10 cellular contexts compared by ENCODE assay signal in the genomic region with DNA sequence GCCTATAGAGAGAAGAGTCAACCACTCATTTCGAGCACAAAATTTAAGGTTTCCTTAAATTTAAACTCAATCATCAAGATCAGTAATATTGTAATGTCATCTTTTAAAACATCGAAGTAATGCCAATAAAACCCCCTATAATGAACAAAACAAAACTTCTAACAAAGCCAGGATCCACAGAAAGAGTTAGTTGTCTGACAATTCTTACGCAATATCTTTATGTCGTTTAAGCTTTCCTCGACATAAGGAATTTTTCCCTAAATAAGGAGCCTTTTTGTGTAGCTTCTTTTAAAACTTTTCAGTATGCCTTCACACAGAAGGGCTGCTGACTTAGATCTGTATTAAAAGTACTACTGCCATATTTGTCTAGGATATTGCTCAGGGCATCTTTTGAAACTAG. TPM values are rescaled to one million over a fixed set of nuclear protein-coding genes. Genes with fewer than 3 reads are reported as not detected.
"Had no signal": no experiment of that assay in that cellular context is flagged by ENCODE, and none has a peak within 500 bp of the region (broad histone marks: within the 10 kb centered on the region; RNA-seq: fewer than 3 reads in every experiment).

No MANE protein-coding gene starts in this region.

- DNase-seq: H7, HFFc6, Kasumi-1, KG1 had no signal

- H2AFZ ChIP-seq: GM23338 had no signal

- ATAC-seq: GM23338, HCT116 had no signal

- H3K9me3 ChIP-seq: HAP-1 had no signal

- H3K4me2 ChIP-seq: GM23338 had no signal

- H3K4me3 ChIP-seq: GM23338, HAP-1 had no signal

- H3K36me3 ChIP-seq: HAP-1 had no signal

RNA-seq across cellular contexts. Expression of gene EBLN1, which starts 7.5 kb away (rescaled TPM):
- total RNA-seq: GM23338, H4, H7, HFFc6, HT-29 had no signal
- polyA plus RNA-seq: GM23338, IgD-negative memory B cell had no signal
